Comparison of ENCODE assay signal across 1 cellular context in the genomic region with DNA sequence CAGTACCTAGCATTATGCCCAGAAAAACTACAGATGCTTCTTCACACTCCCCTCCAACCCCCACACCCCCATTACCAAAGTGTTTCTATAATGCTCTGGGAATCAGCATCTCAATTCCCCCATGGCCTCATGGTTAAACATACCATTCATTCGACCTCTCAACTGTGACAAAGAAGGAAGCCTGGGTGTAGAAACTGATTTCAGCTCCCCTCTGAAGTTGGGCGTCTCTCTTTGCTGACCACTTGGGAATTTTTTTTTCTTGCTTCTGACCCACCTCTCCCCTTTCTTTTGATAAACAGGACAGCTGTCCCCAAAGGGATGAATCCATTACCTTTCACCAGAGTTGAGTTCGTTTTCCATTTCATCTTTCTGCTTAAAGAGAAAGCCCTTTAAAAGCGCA.
TF ChIP-seq lines count a peak whose summit lies in the region.

No MANE protein-coding gene starts in this region.

TF ChIP-seq in IMR-90, 13 proteins besides CTCF, POLR2A, EP300 and RAD21 (continued from another document):
- TF ChIP-seq RCOR1 (IDR thresholded peaks at IDR 0.05; ENCODE audit: insufficient replicate concordance, low read length) (no peak), MAZ (IDR thresholded peaks at IDR 0.05; ENCODE audit: borderline replicate concordance, low read depth, low read length) (no peak), MAFK (IDR thresholded peaks at IDR 0.05; ENCODE audit: low read depth, low read length) (no peak), NFE2L2 (IDR thresholded peaks at IDR 0.05; ENCODE audit: low read depth, low read length) (no peak), ELK1 (IDR thresholded peaks at IDR 0.05; ENCODE audit: borderline replicate concordance, low read depth, low read length) (no peak), CEBPB (IDR thresholded peaks at IDR 0.05; ENCODE audit: low read depth, low read length) (no peak), BHLHE40 (IDR thresholded peaks at IDR 0.05; ENCODE audit: low read depth, low read length) (no peak), SMC3 (IDR thresholded peaks at IDR 0.05; ENCODE audit: low read depth, low read length) (no peak)
